ENCODE assay signal across 10 cellular contexts in genomic region chr11:46555269-46556054, GRCh38. TPM values are rescaled to one million over a fixed set of nuclear protein-coding genes. Genes with fewer than 3 reads are reported as not detected.
DNase-seq lines count a peak whose midpoint lies in the region; ATAC-seq and TF ChIP-seq lines count a peak whose summit lies in the region.
"Had no signal": no experiment of that assay in that cellular context is flagged by ENCODE, and none has a peak within 500 bp of the region (broad histone marks: within the 10 kb centered on the region; RNA-seq: fewer than 3 reads in every experiment).

No MANE protein-coding gene starts in this region.

- H3K4me3 ChIP-seq in CD4-positive, CD25-positive, alpha-beta regulatory T cell (ENCODE audit: low read depth, low read length) = no peak overlapping the region
- H3K4me3 ChIP-seq in HEK293 (ENCODE audit: low read depth, low read length) (no peak overlapping the region), mucosa of descending colon (no peak overlapping the region), MG63 (no peak overlapping the region)
- H3K4me3 ChIP-seq: skin epidermis had no signal

- ATAC-seq in CD4-positive, CD25-positive, alpha-beta regulatory T cell (ENCODE audit: low read depth in 2 of 2) = no peak
- peak; percentile 23 for ATAC-seq in mucosa of descending colon

- POLR2A ChIA-PET in HEK293 (lab: Yijun Ruan, JAX) = interaction anchor here (3.1 kb wide), 1 partner anchor 39 kb away, joined by 8 read pairs; the partner anchor contains the start of gene AMBRA1

- no peak overlapping the region for H3K27ac ChIP-seq in CD4-positive, CD25-positive, alpha-beta regulatory T cell (ENCODE audit: insufficient read depth, low read length, poor library complexity, severe bottlenecking)
- H3K27ac ChIP-seq in HEK293 (ENCODE audit: extremely low read depth, low read depth, low read length) = peak overlapping the region; percentile 55; the same call in 1 of the 2 replicates

- CTCF ChIA-PET in HEK293 (lab: Yijun Ruan, JAX) = interaction anchor here (1.0 to 2.2 kb wide), 8 partner anchors 11 to 204 kb away, joined by 3 to 6 read pairs (median 5); no protein-coding TSS in a partner anchor

- peaks cover 5% of the 10 kb centered on the region for H3K36me3 Mint-ChIP-seq in CD4-positive, CD25-positive, alpha-beta regulatory T cell
- H3K36me3 Mint-ChIP-seq in activated T-helper 2 cell treated with anti-CD3 and anti-CD28 coated beads, Interferon-gamma antibody, Interleukin-2, Interleukin-4, amounts not matched to agents 10 μg/mL and 5 μg/mL and 100 μg/mL, durations not matched to agents 14 hours and 24 hours and 36 hours (ENCODE audit: low read depth) = peaks cover 10% of the 10 kb centered on the region

- TF ChIP-seq CTCF in HEK293 (tag by site-specific recombination; IDR thresholded peaks at IDR 0.05) (no peak), mucosa of descending colon (IDR thresholded peaks at IDR 0.05) (no peak)

- intact Hi-C loops in activated T-helper 2 cell treated with anti-CD3 and anti-CD28 coated beads, Interferon-gamma antibody, Interleukin-2, Interleukin-4, amounts not matched to agents 10 μg/mL and 5 μg/mL and 100 μg/mL, durations not matched to agents 14 hours and 24 hours and 36 hours (cut with micrococcal nuclease) = no loop called here
- intact Hi-C loops in mucosa of descending colon (cut with DNase I, micrococcal nuclease) = no loop called here

- H3K4me1 Mint-ChIP-seq in CD4-positive, CD25-positive, alpha-beta regulatory T cell = peaks cover 30 to 68% (median 58%) of the 10 kb centered on the region in 4 donors
- peaks cover 60% of the 10 kb centered on the region for H3K4me1 Mint-ChIP-seq in activated T-helper 2 cell treated with anti-CD3 and anti-CD28 coated beads, Interferon-gamma antibody, Interleukin-2, Interleukin-4, amounts not matched to agents 10 μg/mL and 5 μg/mL and 100 μg/mL, durations not matched to agents 14 hours and 24 hours and 36 hours (ENCODE audit: low read depth)

- H3K4me3 Mint-ChIP-seq in CD4-positive, CD25-positive, alpha-beta regulatory T cell = peak overlapping the region in 1 of 4 donors; percentile 59
- H3K4me3 Mint-ChIP-seq in activated T-helper 2 cell treated with anti-CD3 and anti-CD28 coated beads, Interferon-gamma antibody, Interleukin-2, Interleukin-4, amounts not matched to agents 10 μg/mL and 5 μg/mL and 100 μg/mL, durations not matched to agents 14 hours and 24 hours and 36 hours (ENCODE audit: low read depth) = peak overlapping the region; percentile 20

- H3K27ac Mint-ChIP-seq in CD4-positive, CD25-positive, alpha-beta regulatory T cell = peak overlapping the region in 2 of 3 donors; percentile 9 to 68
- H3K27ac Mint-ChIP-seq in activated T-helper 2 cell treated with anti-CD3 and anti-CD28 coated beads, Interferon-gamma antibody, Interleukin-2, Interleukin-4, amounts not matched to agents 10 μg/mL and 5 μg/mL and 100 μg/mL, durations not matched to agents 14 hours and 24 hours and 36 hours = peak overlapping the region; percentile 43

- no peaks in the 10 kb centered on the region for H3K27me3 Mint-ChIP-seq in CD4-positive, CD25-positive, alpha-beta regulatory T cell
- no peaks in the 10 kb centered on the region for H3K27me3 Mint-ChIP-seq in activated T-helper 2 cell treated with anti-CD3 and anti-CD28 coated beads, Interferon-gamma antibody, Interleukin-2, Interleukin-4, amounts not matched to agents 10 μg/mL and 5 μg/mL and 100 μg/mL, durations not matched to agents 14 hours and 24 hours and 36 hours (ENCODE audit: low read depth)

- peaks cover 27% of the 10 kb centered on the region for H3K4me1 ChIP-seq in CD4-positive, CD25-positive, alpha-beta regulatory T cell (ENCODE audit: control insufficient read depth, insufficient read depth, low read length, poor library complexity, severe bottlenecking)
- H3K4me1 ChIP-seq in HEK293 (ENCODE audit: control insufficient read depth, insufficient read depth, low read length) (peaks cover 21% of the 10 kb centered on the region), mucosa of descending colon (ENCODE audit: low read depth) (peaks cover 47% of the 10 kb centered on the region)

- no peaks in the 10 kb centered on the region for H3K9me3 ChIP-seq in CD4-positive, CD25-positive, alpha-beta regulatory T cell (ENCODE audit: control insufficient read depth in 2 of 2, low read length in 2 of 2)
- no peaks in the 10 kb centered on the region for H3K9me3 ChIP-seq in HEK293 (ENCODE audit: control insufficient read depth, insufficient read depth, low read depth, low read length)
- no peaks in the 10 kb centered on the region for H3K9me3 ChIP-seq in mucosa of descending colon
- no peaks in the 10 kb centered on the region for H3K9me3 ChIP-seq in MG63

- peak in 1 of 3 donors; percentile 55 for DNase-seq in CD4-positive, CD25-positive, alpha-beta regulatory T cell
- DNase-seq in activated T-helper 2 cell treated with anti-CD3 and anti-CD28 coated beads, Interferon-gamma antibody, Interleukin-2, Interleukin-4, amounts not matched to agents 10 μg/mL and 5 μg/mL and 100 μg/mL, durations not matched to agents 14 hours and 24 hours and 36 hours (ENCODE audit: low spot score) = no peak
- DNase-seq in mucosa of descending colon (no peak), D341Med (ENCODE audit: low spot score) (no peak), DMS114 treated with DMSO at 0.1 percent for 48 hours (lab: John Stamatoyannopoulos, UW; ENCODE audit: unreplicated experiment) (no peak), OCI-M2 (lab: John Stamatoyannopoulos, UW; ENCODE audit: unreplicated experiment) (no peak), MG63 (no peak)
- DNase-seq: NCI-H1092 had no signal

- H3K36me3 ChIP-seq in CD4-positive, CD25-positive, alpha-beta regulatory T cell (ENCODE audit: control insufficient read depth, insufficient read depth, low read length) = peaks cover 2% of the 10 kb centered on the region
- H3K36me3 ChIP-seq in HEK293 (ENCODE audit: control insufficient read depth in 2 of 2, insufficient read depth in 1 of 2, low read length in 2 of 2) (no peaks in the 10 kb centered on the region), mucosa of descending colon (ENCODE audit: low read depth) (no peaks in the 10 kb centered on the region), MG63 (no peaks in the 10 kb centered on the region)

- no peaks in the 10 kb centered on the region for H3K9me3 Mint-ChIP-seq in CD4-positive, CD25-positive, alpha-beta regulatory T cell
- no peaks in the 10 kb centered on the region for H3K9me3 Mint-ChIP-seq in activated T-helper 2 cell treated with anti-CD3 and anti-CD28 coated beads, Interferon-gamma antibody, Interleukin-2, Interleukin-4, amounts not matched to agents 10 μg/mL and 5 μg/mL and 100 μg/mL, durations not matched to agents 14 hours and 24 hours and 36 hours

- H3K27me3 ChIP-seq in CD4-positive, CD25-positive, alpha-beta regulatory T cell (ENCODE audit: control insufficient read depth, insufficient read depth, low read length) = no peaks in the 10 kb centered on the region
- no peaks in the 10 kb centered on the region for H3K27me3 ChIP-seq in MG63

TF ChIP-seq in HEK293, 187 proteins besides CTCF, POLR2A, EP300 and RAD21:
- no peak for TF ChIP-seq ZNF473 (tag by site-specific recombination; IDR thresholded peaks at IDR 0.05)
- peak; percentile 53; the same call in 1 of the 2 replicates for TF ChIP-seq PRDM6 (tag by site-specific recombination; IDR thresholded peaks at IDR 0.05)
- no peak for TF ChIP-seq ZNF561 (tag by site-specific recombination; IDR thresholded peaks at IDR 0.05; ENCODE audit: borderline replicate concordance)

RNA-seq across cellular contexts. Expression of gene AMBRA1, which starts 38.4 kb away (rescaled TPM):
- 61.0 TPM for total RNA-seq in CD4-positive, CD25-positive, alpha-beta regulatory T cell
- polyA plus RNA-seq in CD4-positive, CD25-positive, alpha-beta regulatory T cell = 10 to 100 TPM in 3 of 4 donors, 1 to 10 TPM in 1; 8.2 to 18.3 (median 12.0) TPM
- total RNA-seq in activated T-helper 2 cell treated with anti-CD3 and anti-CD28 coated beads, Interferon-gamma antibody, Interleukin-2, Interleukin-4, amounts not matched to agents 10 μg/mL and 5 μg/mL and 100 μg/mL, durations not matched to agents 14 hours and 24 hours and 36 hours = 31.5 and 32.7 TPM in 2 replicates
- total RNA-seq in mucosa of descending colon = 10 to 100 TPM; 42.0 to 46.7 (median 45.2) TPM
- 17.0 and 17.7 TPM in 2 replicates for total RNA-seq in MG63 (2014; rRNA removed; shearing (Covaris generic); ENCODE audit: low replicate concordance)
